1 cellular context compared by ENCODE assay signal in genomic region chr19:2289714-2290435, GRCh38.
TF ChIP-seq lines count a peak whose summit lies in the region.

No MANE protein-coding gene starts in this region.

TF ChIP-seq in IMR-90, 13 proteins besides CTCF, POLR2A, EP300 and RAD21:
- TF ChIP-seq FOS (IDR thresholded peaks at IDR 0.05; ENCODE audit: low read depth, low read length), result no peak
- TF ChIP-seq RFX5 (IDR thresholded peaks at IDR 0.05; ENCODE audit: low read depth, low read length), result no peak
- TF ChIP-seq MAFK (IDR thresholded peaks at IDR 0.05; ENCODE audit: low read depth, low read length), result no peak
- TF ChIP-seq CHD1 (IDR thresholded peaks at IDR 0.05; ENCODE audit: low read depth, low read length), result no peak
- no peak for TF ChIP-seq BHLHE40 (IDR thresholded peaks at IDR 0.05; ENCODE audit: low read depth, low read length)
- TF ChIP-seq SMC3 (IDR thresholded peaks at IDR 0.05; ENCODE audit: low read depth, low read length), result no peak
- no peak; the same call in 1 of the 2 replicates for TF ChIP-seq MXI1 (IDR thresholded peaks at IDR 0.05; ENCODE audit: borderline replicate concordance, low read depth, low read length)
- no peak for TF ChIP-seq CEBPB (IDR thresholded peaks at IDR 0.05; ENCODE audit: low read depth, low read length)
- TF ChIP-seq MAZ (IDR thresholded peaks at IDR 0.05; ENCODE audit: borderline replicate concordance, low read depth, low read length), result no peak
- TF ChIP-seq USF2 (IDR thresholded peaks at IDR 0.05; ENCODE audit: low read depth, low read length), result no peak
- TF ChIP-seq ELK1 (IDR thresholded peaks at IDR 0.05; ENCODE audit: borderline replicate concordance, low read depth, low read length), result no peak
- TF ChIP-seq NFE2L2 (IDR thresholded peaks at IDR 0.05; ENCODE audit: low read depth, low read length), result no peak
- TF ChIP-seq RCOR1 (IDR thresholded peaks at IDR 0.05; ENCODE audit: insufficient replicate concordance, low read length), result no peak
TF ChIP-seq in IMR-90: peak in this region for 0.
